ENCODE assay signal across 1 cellular context in the genomic region with DNA sequence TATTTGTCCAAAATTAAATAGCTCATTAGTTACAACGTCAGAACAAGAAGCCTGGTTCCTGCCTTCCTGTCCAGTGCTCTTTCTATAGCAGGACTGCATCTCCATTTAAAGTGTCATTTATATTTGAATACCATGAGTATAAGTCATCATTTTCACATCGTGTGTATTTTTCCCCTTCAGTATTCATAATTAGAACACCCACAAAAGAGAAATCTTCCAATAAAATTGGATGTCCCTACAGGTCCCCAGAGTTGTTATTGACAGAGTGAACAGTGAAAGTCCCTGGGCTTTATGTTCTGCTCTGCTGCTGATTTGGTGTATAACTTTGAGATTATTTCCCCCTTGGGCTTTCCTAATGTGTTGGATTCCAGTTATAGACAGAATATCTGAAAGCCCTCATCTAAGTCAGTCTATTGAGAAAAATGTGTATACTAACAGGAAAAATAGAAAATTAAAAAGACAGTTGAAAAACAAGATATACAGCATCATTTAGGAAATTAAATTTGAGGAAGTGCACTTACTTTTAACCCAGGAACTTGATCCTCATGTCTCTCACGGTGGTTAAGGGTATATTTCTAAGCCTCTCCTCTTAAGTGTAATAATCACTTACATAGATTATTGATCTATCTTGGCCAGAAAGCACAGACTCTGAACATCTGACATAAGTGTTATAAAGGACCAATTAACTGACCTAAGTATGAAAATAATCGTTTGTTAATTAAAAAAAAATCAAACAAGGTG.
TF ChIP-seq lines count a peak whose summit lies in the region.

No MANE protein-coding gene starts in this region.

TF ChIP-seq in HepG2, 621 proteins besides CTCF, POLR2A, EP300 and RAD21:
- TF ChIP-seq ZNF7 (CRISPR knock-in tag; IDR thresholded peaks at IDR 0.05), result no peak
